ENCODE assay signal across 12 cellular contexts in the genomic region with DNA sequence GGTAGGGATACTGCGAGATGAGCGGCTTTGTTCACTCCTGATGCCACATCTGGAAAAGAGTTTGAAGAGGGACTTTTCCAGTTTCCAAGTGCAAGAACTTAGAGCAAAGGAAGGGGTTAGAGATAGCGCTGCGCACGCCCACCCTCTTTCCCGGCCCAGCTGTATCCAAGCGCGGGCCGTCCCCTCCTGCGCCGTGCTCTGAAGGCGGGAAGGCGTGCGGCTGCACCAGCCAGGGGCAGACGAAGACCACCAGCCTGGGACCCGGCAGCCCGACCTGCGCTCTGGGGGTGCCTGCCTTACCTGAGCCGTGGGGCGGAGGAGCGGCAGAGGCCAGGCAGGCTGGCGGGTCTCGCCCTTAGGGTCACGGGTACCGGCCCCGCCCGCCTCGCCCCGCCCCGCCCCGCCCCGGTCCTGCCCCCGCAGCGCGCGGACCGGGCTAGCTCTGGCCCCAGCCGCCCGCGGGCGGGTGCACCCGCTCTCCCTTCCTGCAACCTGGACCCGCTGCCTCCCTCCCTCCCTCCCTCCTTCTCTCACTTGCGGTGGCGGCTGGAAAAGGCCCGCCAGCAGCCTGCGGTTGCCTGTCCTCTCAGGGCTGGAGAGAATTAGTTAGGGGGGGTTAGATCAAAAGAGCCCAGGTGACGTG. TPM values are rescaled to one million over a fixed set of nuclear protein-coding genes. Genes with fewer than 3 reads are reported as not detected.
DNase-seq lines count a peak whose midpoint lies in the region; ATAC-seq, FAIRE-seq and TF ChIP-seq lines count a peak whose summit lies in the region.
"Had no signal": no experiment of that assay in that cellular context is flagged by ENCODE, and none has a peak within 500 bp of the region (broad histone marks: within the 10 kb centered on the region; RNA-seq: fewer than 3 reads in every experiment).

Gene WDR72, minus strand, starts transcription at position 331 of the 643 bp plus-strand sequence. CDS start 26,514 bp downstream, outside the sequence.

- H3K9me1 ChIP-seq in K562 (ENCODE audit: control insufficient read depth, insufficient read depth, low read length): no peaks in the 10 kb centered on the region

- CTCF ChIA-PET in K562 (lab: Yijun Ruan, JAX; ENCODE audit: low intra/inter-chr PET ratio): no interaction called here

- H3K4me3 ChIP-seq in K562 (no peak within 1 kb of the TSS), suprapubic skin (peak within 1 kb of the TSS; percentile 40)

- no peaks in the 10 kb centered on the region for H3K79me2 ChIP-seq in K562 (ENCODE audit: control insufficient read depth, insufficient read depth, low read length)

- no peak within 1 kb of the TSS for H3K4me3 Mint-ChIP-seq in stimulated activated effector memory CD8-positive, alpha-beta T cell treated with anti-CD3 and anti-CD28 coated beads, Interleukin-12 subunit alpha, Interleukin-12 subunit beta, amount 100 ng/mL, for 72 hours

- H3K27me3 ChIP-seq in K562 (ENCODE audit: control insufficient read depth in 2 of 2, insufficient read depth in 2 of 2, low read length in 2 of 2) (no peaks in the 10 kb centered on the region), suprapubic skin (peaks cover 20% of the 10 kb centered on the region)

- H4K20me1 ChIP-seq in K562 (replicated peaks; ENCODE audit: control insufficient read depth, insufficient read depth, low read length): no peaks in the 10 kb centered on the region

- no peak within 1 kb of the TSS for H3K9ac ChIP-seq in K562 (ENCODE audit: insufficient read depth in 1 of 2, low read depth in 2 of 2, low read length in 2 of 2)

- H3K9me3 Mint-ChIP-seq in stimulated activated effector memory CD8-positive, alpha-beta T cell treated with anti-CD3 and anti-CD28 coated beads, Interleukin-12 subunit alpha, Interleukin-12 subunit beta, amount 100 ng/mL, for 72 hours: peaks cover 7% of the 10 kb centered on the region

- TF ChIP-seq EP300 in K562 (IDR thresholded peaks at IDR 0.05; ENCODE audit: low read length): no peak
- TF ChIP-seq EP300 in suprapubic skin (IDR thresholded peaks at IDR 0.05): no peak

- no peak for TF ChIP-seq CTCF in K562 (IDR thresholded peaks at IDR 0.05 in 2 of 3, conservative IDR thresholded peaks at IDR 0.05 in 1 of 3; ENCODE audit: insufficient read depth in 2 of 3, low read depth in 1 of 3, low read length in 3 of 3)
- no peak for TF ChIP-seq CTCF in suprapubic skin (IDR thresholded peaks at IDR 0.05)

- FAIRE-seq in K562 (lab: Jason Lieb, UNC): no peak
- FAIRE-seq: A204.1 had no signal

- no peak within 1 kb of the TSS for H3K27ac Mint-ChIP-seq in stimulated activated effector memory CD8-positive, alpha-beta T cell treated with anti-CD3 and anti-CD28 coated beads, Interleukin-12 subunit alpha, Interleukin-12 subunit beta, amount 100 ng/mL, for 72 hours

- TF ChIP-seq POLR2A in K562 (conservative IDR thresholded peaks at IDR 0.05) (no peak), suprapubic skin (IDR thresholded peaks at IDR 0.05) (no peak)

- H3K9me3 ChIP-seq in K562 (replicated peaks; ENCODE audit: control insufficient read depth, insufficient read depth, low read depth, low read length) (no peaks in the 10 kb centered on the region), suprapubic skin (no peaks in the 10 kb centered on the region)

- DNase-seq in NCI-H146 (lab: John Stamatoyannopoulos, UW) (peak; percentile 16), NCI-H146 treated with DMSO at 0.1 percent for 48 hours (lab: John Stamatoyannopoulos, UW; ENCODE audit: unreplicated experiment) (no peak), K562 (ENCODE audit: extremely low read depth in 1 of 4, low spot score in 3 of 4) (peak; percentile 11 to 44 (median 36)), left lobe of liver (ENCODE audit: low spot score) (peak; percentile 62), suprapubic skin (ENCODE audit: low spot score in 2 of 2) (no peak), NCI-H2107 treated with DMSO at 0.1 percent for 48 hours (lab: John Stamatoyannopoulos, UW; ENCODE audit: unreplicated experiment) (no peak)
- DNase-seq in stimulated activated effector memory CD8-positive, alpha-beta T cell treated with anti-CD3 and anti-CD28 coated beads, Interleukin-12 subunit alpha, Interleukin-12 subunit beta, amount 100 ng/mL, for 72 hours (ENCODE audit: low spot score in 2 of 2): no peak
- DNase-seq: NCI-H1694 treated with DMSO at 0.1 percent for 48 hours, T-helper 2 cell had no signal

- ATAC-seq in K562 (peak; percentile 82), left lobe of liver (peak; percentile 98), GM18502 (IDR thresholded peaks at IDR 0.05; ENCODE audit: poor library complexity, unreplicated experiment) (no peak)
- no peak for ATAC-seq in stimulated activated effector memory CD8-positive, alpha-beta T cell treated with anti-CD3 and anti-CD28 coated beads, Interleukin-12 subunit alpha, Interleukin-12 subunit beta, amount 100 ng/mL, for 72 hours

- no peaks in the 10 kb centered on the region for H3K36me3 ChIP-seq in K562 (ENCODE audit: control insufficient read depth, insufficient read depth, low read length)
- H3K36me3 ChIP-seq in suprapubic skin: no peaks in the 10 kb centered on the region

- H3K27ac ChIP-seq in K562 (ENCODE audit: extremely low read depth, low read depth, low read length) (no peak within 1 kb of the TSS), suprapubic skin (no peak within 1 kb of the TSS)

- no peak within 1 kb of the TSS for H3K4me2 ChIP-seq in K562 (ENCODE audit: insufficient read depth, low read length)

- intact Hi-C loops in K562 (cut with micrococcal nuclease): no loop called here

- 14% methylated on average over 17 of the region's 48 CpGs for WGBS in K562 (ENCODE audit: insufficient coverage, low coverage, missing lambda C conversion rate)
- 6% methylated on average over 14 of the region's 48 CpGs for WGBS in suprapubic skin

- H2AFZ ChIP-seq in K562 (ENCODE audit: low read depth, low read length): no peak within 1 kb of the TSS

- no TSS peak for BruUV-seq in K562 (replicated peaks; lab: Mats Ljungman, UMichigan)

- TF ChIP-seq RAD21 in K562 (CRISPR knock-in tag; conservative IDR thresholded peaks at IDR 0.05 in 1 of 2, IDR thresholded peaks at IDR 0.05 in 1 of 2): no peak

- POLR2A ChIA-PET in K562 (lab: Yijun Ruan, JAX): interaction anchor here (1.1 kb wide), 1 partner anchor 12 kb away, joined by 3 read pairs; no protein-coding TSS in a partner anchor

- H3K4me1 ChIP-seq in K562 (replicated peaks in 1 of 2; ENCODE audit: control insufficient read depth in 2 of 2, insufficient read depth in 2 of 2, low read length in 2 of 2) (no peaks in the 10 kb centered on the region), suprapubic skin (peaks cover 10% of the 10 kb centered on the region)

- no peaks in the 10 kb centered on the region for H3K36me3 Mint-ChIP-seq in stimulated activated effector memory CD8-positive, alpha-beta T cell treated with anti-CD3 and anti-CD28 coated beads, Interleukin-12 subunit alpha, Interleukin-12 subunit beta, amount 100 ng/mL, for 72 hours

- H3K4me1 Mint-ChIP-seq in stimulated activated effector memory CD8-positive, alpha-beta T cell treated with anti-CD3 and anti-CD28 coated beads, Interleukin-12 subunit alpha, Interleukin-12 subunit beta, amount 100 ng/mL, for 72 hours: no peaks in the 10 kb centered on the region

- in situ Hi-C loops in K562 (cut with MboI): no loop called here

TF ChIP-seq in K562, 482 proteins besides CTCF, POLR2A, EP300 and RAD21:
- no peak for TF ChIP-seq ZKSCAN3 (CRISPR knock-in tag; IDR thresholded peaks at IDR 0.05)
- TF ChIP-seq, protein P1, sequence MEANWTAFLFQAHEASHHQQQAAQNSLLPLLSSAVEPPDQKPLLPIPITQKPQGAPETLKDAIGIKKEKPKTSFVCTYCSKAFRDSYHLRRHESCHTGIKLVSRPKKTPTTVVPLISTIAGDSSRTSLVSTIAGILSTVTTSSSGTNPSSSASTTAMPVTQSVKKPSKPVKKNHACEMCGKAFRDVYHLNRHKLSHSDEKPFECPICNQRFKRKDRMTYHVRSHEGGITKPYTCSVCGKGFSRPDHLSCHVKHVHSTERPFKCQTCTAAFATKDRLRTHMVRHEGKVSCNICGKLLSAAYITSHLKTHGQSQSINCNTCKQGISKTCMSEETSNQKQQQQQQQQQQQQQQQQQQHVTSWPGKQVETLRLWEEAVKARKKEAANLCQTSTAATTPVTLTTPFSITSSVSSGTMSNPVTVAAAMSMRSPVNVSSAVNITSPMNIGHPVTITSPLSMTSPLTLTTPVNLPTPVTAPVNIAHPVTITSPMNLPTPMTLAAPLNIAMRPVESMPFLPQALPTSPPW (CRISPR knock-in tag; IDR thresholded peaks at IDR 0.05): peak; percentile 43; the same call in 1 of the 2 replicates
- TF ChIP-seq THRB (CRISPR knock-in tag; conservative IDR thresholded peaks at IDR 0.05): no peak
- peak; percentile 40; the same call in 1 of the 2 replicates for TF ChIP-seq KLF16 (IDR thresholded peaks at IDR 0.05)

RNA-seq across cellular contexts. Expression of gene WDR72, which starts in this region (rescaled TPM):
- not detected in 2 replicates for total RNA-seq in K562 (2011; cell fraction: chromatin; rRNA removed; ENCODE audit: low replicate concordance)
- total RNA-seq in K562 (2011; cell fraction: nucleolus; rRNA removed): not detected in 2 replicates
- not detected in 2 replicates for total RNA-seq in K562 (2011; cell fraction: nucleoplasm; rRNA removed)
- total RNA-seq in K562 (2014; rRNA removed) (not detected in 2 replicates), K562 (2014; rRNA removed; fragmentation: Illumina TruSeq; extraction: Trizol) (not detected in 2 replicates), K562 (2015; rRNA removed; fragmentation: Illumina TruSeq; extraction: Trizol) (not detected in 2 replicates), K562 (2021) (not detected in 2 replicates), left lobe of liver (11.8 TPM), suprapubic skin (1 to 10 TPM; 1.0 to 8.6 (median 4.4) TPM)
- polyA plus RNA-seq in K562 (2011; rRNA removed) (not detected in 2 replicates), K562 (2014; fragmentation: Illumina TruSeq; extraction: Trizol) (not detected in 2 replicates), K562 (2014; fragmentation: Nextera tagmentation; extraction: Ambion mirVana) (under 1 TPM in 1 of 2 experiments, not detected in 1; 0.01 TPM), K562 (2014; rRNA removed) (not detected in 2 replicates)
- not detected in 2 replicates for polyA plus RNA-seq in K562 (2011; cell fraction: cytosol; rRNA removed)
- not detected in 2 replicates for polyA plus RNA-seq in K562 (2011; cell fraction: nucleus; rRNA removed)
- 0.06 TPM in 1 of 2 replicates, not detected in the other for polyA plus RNA-seq in K562 (2012)
- polyA minus RNA-seq in K562 (2011; rRNA and poly(A)+ RNA removed): not detected in 2 replicates
- polyA minus RNA-seq in K562 (2011; cell fraction: cytosol; rRNA and poly(A)+ RNA removed): not detected in 2 replicates
- not detected in 2 replicates for polyA minus RNA-seq in K562 (2011; cell fraction: nucleus; rRNA and poly(A)+ RNA removed)
- total RNA-seq: myocyte had no signal

Comparison
In these comparisons a context has a peak if more than half of its experiments do, and no peak if none do; other contexts are left out.
1. DNase-seq: peak in NCI-H146 (single experiment) and left lobe of liver (single experiment); none in NCI-H146 treated with DMSO at 0.1 percent for 48 hours (single experiment), suprapubic skin (0 of 2), NCI-H2107 treated with DMSO at 0.1 percent for 48 hours (single experiment) and stimulated activated effector memory CD8-positive, alpha-beta T cell treated with anti-CD3 and anti-CD28 coated beads, Interleukin-12 subunit alpha, Interleukin-12 subunit beta, amount 100 ng/mL, for 72 hours (0 of 2).
2. Peak in DNase-seq and ATAC-seq in K562; RNA of the gene not detected or under 1 TPM.